Comparison of ENCODE assay signal across 1 cellular context in the genomic region with DNA sequence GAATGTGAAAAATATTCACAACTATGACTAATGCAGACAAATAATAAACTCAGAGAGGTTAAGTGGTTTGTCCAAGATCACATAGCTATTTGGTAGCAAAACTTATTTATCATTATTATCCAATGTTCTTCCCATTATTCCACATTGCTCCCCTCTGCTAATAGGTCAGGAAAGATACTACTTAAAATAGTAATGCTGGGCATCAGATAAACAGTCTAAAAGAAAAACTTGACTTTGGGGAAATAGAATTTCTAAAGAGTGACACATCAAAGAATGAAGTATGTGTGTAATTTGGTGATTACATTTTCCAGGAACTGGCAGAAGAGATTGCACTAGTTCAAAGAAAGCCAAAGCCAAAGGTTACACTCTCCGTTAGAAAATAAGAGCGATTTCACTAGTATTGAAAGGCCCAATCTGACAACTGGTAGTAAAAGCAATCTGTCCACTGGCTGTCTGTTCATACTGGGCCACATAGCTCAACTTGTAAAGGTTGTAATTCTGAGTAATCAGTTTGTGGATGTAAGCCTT.
TF ChIP-seq lines count a peak whose summit lies in the region.

No MANE protein-coding gene starts in this region.

TF ChIP-seq in HepG2, 621 proteins besides CTCF, POLR2A, EP300 and RAD21 (continued from another document):
- TF ChIP-seq, protein P1, sequence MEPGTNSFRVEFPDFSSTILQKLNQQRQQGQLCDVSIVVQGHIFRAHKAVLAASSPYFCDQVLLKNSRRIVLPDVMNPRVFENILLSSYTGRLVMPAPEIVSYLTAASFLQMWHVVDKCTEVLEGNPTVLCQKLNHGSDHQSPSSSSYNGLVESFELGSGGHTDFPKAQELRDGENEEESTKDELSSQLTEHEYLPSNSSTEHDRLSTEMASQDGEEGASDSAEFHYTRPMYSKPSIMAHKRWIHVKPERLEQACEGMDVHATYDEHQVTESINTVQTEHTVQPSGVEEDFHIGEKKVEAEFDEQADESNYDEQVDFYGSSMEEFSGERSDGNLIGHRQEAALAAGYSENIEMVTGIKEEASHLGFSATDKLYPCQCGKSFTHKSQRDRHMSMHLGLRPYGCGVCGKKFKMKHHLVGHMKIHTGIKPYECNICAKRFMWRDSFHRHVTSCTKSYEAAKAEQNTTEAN (CRISPR knock-in tag; conservative IDR thresholded peaks at IDR 0.05): 0 out of 2 replicates have a peak, but pooled peaks have one; percentile 43
- TF ChIP-seq NCOR1 (IDR thresholded peaks at IDR 0.05; ENCODE audit: borderline replicate concordance, low read length): peak; percentile 20; the same call in 1 of the 2 replicates
- TF ChIP-seq, protein P2, sequence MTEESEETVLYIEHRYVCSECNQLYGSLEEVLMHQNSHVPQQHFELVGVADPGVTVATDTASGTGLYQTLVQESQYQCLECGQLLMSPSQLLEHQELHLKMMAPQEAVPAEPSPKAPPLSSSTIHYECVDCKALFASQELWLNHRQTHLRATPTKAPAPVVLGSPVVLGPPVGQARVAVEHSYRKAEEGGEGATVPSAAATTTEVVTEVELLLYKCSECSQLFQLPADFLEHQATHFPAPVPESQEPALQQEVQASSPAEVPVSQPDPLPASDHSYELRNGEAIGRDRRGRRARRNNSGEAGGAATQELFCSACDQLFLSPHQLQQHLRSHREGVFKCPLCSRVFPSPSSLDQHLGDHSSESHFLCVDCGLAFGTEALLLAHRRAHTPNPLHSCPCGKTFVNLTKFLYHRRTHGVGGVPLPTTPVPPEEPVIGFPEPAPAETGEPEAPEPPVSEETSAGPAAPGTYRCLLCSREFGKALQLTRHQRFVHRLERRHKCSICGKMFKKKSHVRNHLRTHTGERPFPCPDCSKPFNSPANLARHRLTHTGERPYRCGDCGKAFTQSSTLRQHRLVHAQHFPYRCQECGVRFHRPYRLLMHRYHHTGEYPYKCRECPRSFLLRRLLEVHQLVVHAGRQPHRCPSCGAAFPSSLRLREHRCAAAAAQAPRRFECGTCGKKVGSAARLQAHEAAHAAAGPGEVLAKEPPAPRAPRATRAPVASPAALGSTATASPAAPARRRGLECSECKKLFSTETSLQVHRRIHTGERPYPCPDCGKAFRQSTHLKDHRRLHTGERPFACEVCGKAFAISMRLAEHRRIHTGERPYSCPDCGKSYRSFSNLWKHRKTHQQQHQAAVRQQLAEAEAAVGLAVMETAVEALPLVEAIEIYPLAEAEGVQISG (CRISPR knock-in tag; IDR thresholded peaks at IDR 0.05): no peak
- peak; percentile 55; the same call in 1 of the 2 replicates for TF ChIP-seq SOX5 (CRISPR knock-in tag; IDR thresholded peaks at IDR 0.05; ENCODE audit: borderline replicate concordance)
- peak; percentile 67 for TF ChIP-seq NCOA2 (CRISPR knock-in tag; IDR thresholded peaks at IDR 0.05)
- TF ChIP-seq NR2F1 (CRISPR knock-in tag; IDR thresholded peaks at IDR 0.05): peak in 1 of 2 experiments; percentile 73; a peak in 2 of 4 replicates
- TF ChIP-seq, protein P3, sequence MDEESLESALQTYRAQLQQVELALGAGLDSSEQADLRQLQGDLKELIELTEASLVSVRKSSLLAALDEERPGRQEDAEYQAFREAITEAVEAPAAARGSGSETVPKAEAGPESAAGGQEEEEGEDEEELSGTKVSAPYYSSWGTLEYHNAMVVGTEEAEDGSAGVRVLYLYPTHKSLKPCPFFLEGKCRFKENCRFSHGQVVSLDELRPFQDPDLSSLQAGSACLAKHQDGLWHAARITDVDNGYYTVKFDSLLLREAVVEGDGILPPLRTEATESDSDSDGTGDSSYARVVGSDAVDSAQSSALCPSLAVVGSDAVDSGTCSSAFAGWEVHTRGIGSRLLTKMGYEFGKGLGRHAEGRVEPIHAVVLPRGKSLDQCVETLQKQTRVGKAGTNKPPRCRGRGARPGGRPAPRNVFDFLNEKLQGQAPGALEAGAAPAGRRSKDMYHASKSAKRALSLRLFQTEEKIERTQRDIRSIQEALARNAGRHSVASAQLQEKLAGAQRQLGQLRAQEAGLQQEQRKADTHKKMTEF (CRISPR knock-in tag; IDR thresholded peaks at IDR 0.05): peak; percentile 20; the same call in 1 of the 2 replicates
- 0 out of 2 replicates have a peak, but pooled peaks have one; percentile 36 for TF ChIP-seq CREM (IDR thresholded peaks at IDR 0.05)
- TF ChIP-seq CREM (CRISPR knock-in tag; IDR thresholded peaks at IDR 0.05): no peak
- 0 out of 2 replicates have a peak, but pooled peaks have one; percentile 42 for TF ChIP-seq ISL2 (CRISPR knock-in tag; IDR thresholded peaks at IDR 0.05)
- TF ChIP-seq TCF7 (IDR thresholded peaks at IDR 0.05; ENCODE audit: low read depth): peak; percentile 70
- peak; percentile 65 for TF ChIP-seq NR2F6 (IDR thresholded peaks at IDR 0.05)
- TF ChIP-seq NR2F6 (CRISPR knock-in tag; IDR thresholded peaks at IDR 0.05): peak; percentile 68
- TF ChIP-seq, protein P4, sequence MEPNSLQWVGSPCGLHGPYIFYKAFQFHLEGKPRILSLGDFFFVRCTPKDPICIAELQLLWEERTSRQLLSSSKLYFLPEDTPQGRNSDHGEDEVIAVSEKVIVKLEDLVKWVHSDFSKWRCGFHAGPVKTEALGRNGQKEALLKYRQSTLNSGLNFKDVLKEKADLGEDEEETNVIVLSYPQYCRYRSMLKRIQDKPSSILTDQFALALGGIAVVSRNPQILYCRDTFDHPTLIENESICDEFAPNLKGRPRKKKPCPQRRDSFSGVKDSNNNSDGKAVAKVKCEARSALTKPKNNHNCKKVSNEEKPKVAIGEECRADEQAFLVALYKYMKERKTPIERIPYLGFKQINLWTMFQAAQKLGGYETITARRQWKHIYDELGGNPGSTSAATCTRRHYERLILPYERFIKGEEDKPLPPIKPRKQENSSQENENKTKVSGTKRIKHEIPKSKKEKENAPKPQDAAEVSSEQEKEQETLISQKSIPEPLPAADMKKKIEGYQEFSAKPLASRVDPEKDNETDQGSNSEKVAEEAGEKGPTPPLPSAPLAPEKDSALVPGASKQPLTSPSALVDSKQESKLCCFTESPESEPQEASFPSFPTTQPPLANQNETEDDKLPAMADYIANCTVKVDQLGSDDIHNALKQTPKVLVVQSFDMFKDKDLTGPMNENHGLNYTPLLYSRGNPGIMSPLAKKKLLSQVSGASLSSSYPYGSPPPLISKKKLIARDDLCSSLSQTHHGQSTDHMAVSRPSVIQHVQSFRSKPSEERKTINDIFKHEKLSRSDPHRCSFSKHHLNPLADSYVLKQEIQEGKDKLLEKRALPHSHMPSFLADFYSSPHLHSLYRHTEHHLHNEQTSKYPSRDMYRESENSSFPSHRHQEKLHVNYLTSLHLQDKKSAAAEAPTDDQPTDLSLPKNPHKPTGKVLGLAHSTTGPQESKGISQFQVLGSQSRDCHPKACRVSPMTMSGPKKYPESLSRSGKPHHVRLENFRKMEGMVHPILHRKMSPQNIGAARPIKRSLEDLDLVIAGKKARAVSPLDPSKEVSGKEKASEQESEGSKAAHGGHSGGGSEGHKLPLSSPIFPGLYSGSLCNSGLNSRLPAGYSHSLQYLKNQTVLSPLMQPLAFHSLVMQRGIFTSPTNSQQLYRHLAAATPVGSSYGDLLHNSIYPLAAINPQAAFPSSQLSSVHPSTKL (CRISPR knock-in tag; IDR thresholded peaks at IDR 0.05): peak; percentile 75
- TF ChIP-seq FOSL1 (CRISPR knock-in tag; IDR thresholded peaks at IDR 0.05; ENCODE audit: borderline replicate concordance): peak; percentile 70; the same call in 1 of the 2 replicates
- 0 out of 2 replicates have a peak, but pooled peaks have one; percentile 25 for TF ChIP-seq HMG20B (CRISPR knock-in tag; conservative IDR thresholded peaks at IDR 0.05)
- TF ChIP-seq PHF20 (CRISPR knock-in tag; IDR thresholded peaks at IDR 0.05): no peak
